9 cellular contexts compared by ENCODE assay signal in genomic region chr3:48565591-48566400, GRCh38. TPM values are rescaled to one million over a fixed set of nuclear protein-coding genes. Genes with fewer than 3 reads are reported as not detected.
DNase-seq lines count a peak whose midpoint lies in the region; ATAC-seq and TF ChIP-seq lines count a peak whose summit lies in the region.
"Had no signal": no experiment of that assay in that cellular context is flagged by ENCODE, and none has a peak within 500 bp of the region (broad histone marks: within the 10 kb centered on the region; RNA-seq: fewer than 3 reads in every experiment).

No MANE protein-coding gene starts in this region.

- WGBS in esophagus squamous epithelium, 2 donors, result 40 to 41% methylated on average over 4 to 7 of the region's 7 CpGs

- no peaks in the 10 kb centered on the region for H3K27me3 ChIP-seq in esophagus squamous epithelium

- H3K36me3 ChIP-seq in esophagus squamous epithelium, result peaks cover 0 to 54% (median 0%) of the 10 kb centered on the region in 3 donors

- H3K4me3 ChIP-seq in esophagus squamous epithelium, result no peak overlapping the region

- no peak overlapping the region for H3K27ac ChIP-seq in esophagus squamous epithelium

- ATAC-seq in activated T-cell treated with anti-CD3 and anti-CD28 coated beads, Interleukin-2, amount 50 U/mL, for 72 hours (replicated peaks in 1 of 2), result peak; percentile 38 to 50
- peak; percentile 33 for ATAC-seq in stimulated activated naive CD8-positive, alpha-beta T cell treated with anti-CD3 and anti-CD28 coated beads, Interleukin-15, Interleukin-2, amounts not matched to agents 100 U/mL and 50 U/mL, for 24 hours
- ATAC-seq in Right ventricle myocardium inferior, result no peak

- H3K36me3 Mint-ChIP-seq in activated T-cell treated with anti-CD3 and anti-CD28 coated beads, Interleukin-2, amount 50 U/mL, for 72 hours (ENCODE audit: insufficient read depth in 2 of 2), result no peaks in the 10 kb centered on the region
- no peaks in the 10 kb centered on the region for H3K36me3 Mint-ChIP-seq in dendritic cell treated with granulocyte-macrophage colony-stimulating factor and Interleukin-4, amounts not matched to agents 40 ng/mL and 50 ng/mL, for 4 days (ENCODE audit: low read depth)

- no peaks in the 10 kb centered on the region for H3K9me3 Mint-ChIP-seq in activated T-cell treated with anti-CD3 and anti-CD28 coated beads, Interleukin-2, amount 50 U/mL, for 72 hours
- H3K9me3 Mint-ChIP-seq in dendritic cell treated with granulocyte-macrophage colony-stimulating factor and Interleukin-4, amounts not matched to agents 40 ng/mL and 50 ng/mL, for 4 days, result no peaks in the 10 kb centered on the region

- H3K27ac Mint-ChIP-seq in activated T-cell treated with anti-CD3 and anti-CD28 coated beads, Interleukin-2, amount 50 U/mL, for 72 hours, result peak overlapping the region; percentile 0
- H3K27ac Mint-ChIP-seq in dendritic cell treated with granulocyte-macrophage colony-stimulating factor and Interleukin-4, amounts not matched to agents 40 ng/mL and 50 ng/mL, for 4 days, result peak overlapping the region; percentile 6

- peaks cover 5% of the 10 kb centered on the region for H3K4me1 Mint-ChIP-seq in activated T-cell treated with anti-CD3 and anti-CD28 coated beads, Interleukin-2, amount 50 U/mL, for 72 hours (ENCODE audit: low read depth)
- peaks cover 75% of the 10 kb centered on the region for H3K4me1 Mint-ChIP-seq in dendritic cell treated with granulocyte-macrophage colony-stimulating factor and Interleukin-4, amounts not matched to agents 40 ng/mL and 50 ng/mL, for 4 days (ENCODE audit: low read depth)

- no peaks in the 10 kb centered on the region for H3K27me3 Mint-ChIP-seq in activated T-cell treated with anti-CD3 and anti-CD28 coated beads, Interleukin-2, amount 50 U/mL, for 72 hours (ENCODE audit: low read depth)
- H3K27me3 Mint-ChIP-seq in dendritic cell treated with granulocyte-macrophage colony-stimulating factor and Interleukin-4, amounts not matched to agents 40 ng/mL and 50 ng/mL, for 4 days, result peaks cover 2% of the 10 kb centered on the region

- intact Hi-C loops in dendritic cell treated with granulocyte-macrophage colony-stimulating factor and Interleukin-4, amounts not matched to agents 40 ng/mL and 50 ng/mL, for 4 days (cut with micrococcal nuclease), result no loop called here
- intact Hi-C loops in esophagus squamous epithelium (cut with DNase I), result no loop called here
- intact Hi-C loops in Right ventricle myocardium inferior (cut with DNase I), result no loop called here

- TF ChIP-seq POLR2A in esophagus squamous epithelium (IDR thresholded peaks at IDR 0.05), result no peak

- H3K9me3 ChIP-seq in esophagus squamous epithelium, result no peaks in the 10 kb centered on the region

- no peak for TF ChIP-seq CTCF in esophagus squamous epithelium (IDR thresholded peaks at IDR 0.05)

- peaks cover 5 to 28% (median 9%) of the 10 kb centered on the region in 3 donors for H3K4me1 ChIP-seq in esophagus squamous epithelium

- no peak overlapping the region for H3K4me3 Mint-ChIP-seq in activated T-cell treated with anti-CD3 and anti-CD28 coated beads, Interleukin-2, amount 50 U/mL, for 72 hours
- H3K4me3 Mint-ChIP-seq in dendritic cell treated with granulocyte-macrophage colony-stimulating factor and Interleukin-4, amounts not matched to agents 40 ng/mL and 50 ng/mL, for 4 days, result no peak overlapping the region

- DNase-seq in activated T-cell treated with anti-CD3 and anti-CD28 coated beads, Interleukin-2, amount 50 U/mL, for 72 hours, result peak; percentile 21 to 31
- DNase-seq in activated T-cell treated with anti-CD3 and anti-CD28 coated beads, Interleukin-2, amount 50 U/mL, for 1 hour, result no peak
- DNase-seq in RPMI7951 (ENCODE audit: low read depth) (peak; percentile 95), esophagus squamous epithelium (lab: John Stamatoyannopoulos, UW) (no peak), Right ventricle myocardium inferior (ENCODE audit: missing footprints) (no peak), NCI-H187 (lab: John Stamatoyannopoulos, UW) (no peak)
- DNase-seq in stimulated activated naive CD8-positive, alpha-beta T cell treated with anti-CD3 and anti-CD28 coated beads, Interleukin-15, Interleukin-2, amounts not matched to agents 100 U/mL and 50 U/mL, for 24 hours, result peak; percentile 41
- DNase-seq: COR-L47 had no signal

RNA-seq across cellular contexts. Expression of gene UCN2, which starts 2.2 kb away (rescaled TPM):
- total RNA-seq in activated T-cell treated with anti-CD3 and anti-CD28 coated beads, Interleukin-2, amount 50 U/mL, for 72 hours, result not detected
- 4.3 and 7.2 TPM in 2 replicates for total RNA-seq in RPMI7951 (2014; rRNA removed; shearing (Covaris generic))
- total RNA-seq in esophagus squamous epithelium (1 to 10 TPM; 2.6 to 5.3 (median 3.4) TPM), Right ventricle myocardium inferior (not detected)

RNA-seq across cellular contexts. Expression of gene PFKFB4, which starts 9.2 kb away (rescaled TPM):
- total RNA-seq in activated T-cell treated with anti-CD3 and anti-CD28 coated beads, Interleukin-2, amount 50 U/mL, for 72 hours, result 10 to 100 TPM in 1 of 2 donors, 1 to 10 TPM in 1; 8.5 to 18.0 TPM
- total RNA-seq in RPMI7951 (2014; rRNA removed; shearing (Covaris generic)), result 41.2 and 56.9 TPM in 2 replicates
- total RNA-seq in esophagus squamous epithelium, result 10 to 100 TPM in 1 of 4 donors, 1 to 10 TPM in 3; 6.7 to 10.2 (median 8.0) TPM
- 2.4 TPM for total RNA-seq in Right ventricle myocardium inferior

RNA-seq across cellular contexts. Expression of gene COL7A1, which starts 29.3 kb away (rescaled TPM):
- 1 to 10 TPM; 4.4 to 5.3 TPM for total RNA-seq in activated T-cell treated with anti-CD3 and anti-CD28 coated beads, Interleukin-2, amount 50 U/mL, for 72 hours
- 110 and 141 TPM in 2 replicates for total RNA-seq in RPMI7951 (2014; rRNA removed; shearing (Covaris generic))
- total RNA-seq in esophagus squamous epithelium (100 to 1,000 TPM in 1 of 4 donors, 10 to 100 TPM in 3; 52.8 to 125 (median 69.0) TPM), Right ventricle myocardium inferior (14.9 TPM)

RNA-seq across cellular contexts. Expression of gene UQCRC1, which starts 43.6 kb away (rescaled TPM):
- 100 to 1,000 TPM; 205 to 228 TPM for total RNA-seq in activated T-cell treated with anti-CD3 and anti-CD28 coated beads, Interleukin-2, amount 50 U/mL, for 72 hours
- 393 and 540 TPM in 2 replicates for total RNA-seq in RPMI7951 (2014; rRNA removed; shearing (Covaris generic))
- total RNA-seq in esophagus squamous epithelium (100 to 1,000 TPM; 213 to 471 (median 356) TPM), Right ventricle myocardium inferior (1,186 TPM)

RNA-seq across cellular contexts. Expression of gene TMEM89, which starts 55.8 kb away (rescaled TPM):
- not detected for total RNA-seq in activated T-cell treated with anti-CD3 and anti-CD28 coated beads, Interleukin-2, amount 50 U/mL, for 72 hours
- total RNA-seq in RPMI7951 (2014; rRNA removed; shearing (Covaris generic)), result not detected in 2 replicates
- total RNA-seq in esophagus squamous epithelium, result not detected
- total RNA-seq in Right ventricle myocardium inferior, result not detected

Comparison
In these comparisons a context has a peak if more than half of its experiments do, and no peak if none do; other contexts are left out.
1. DNase-seq: peak in activated T-cell treated with anti-CD3 and anti-CD28 coated beads, Interleukin-2, amount 50 U/mL, for 72 hours (2 of 2), RPMI7951 (single experiment) and stimulated activated naive CD8-positive, alpha-beta T cell treated with anti-CD3 and anti-CD28 coated beads, Interleukin-15, Interleukin-2, amounts not matched to agents 100 U/mL and 50 U/mL, for 24 hours (single experiment); none in activated T-cell treated with anti-CD3 and anti-CD28 coated beads, Interleukin-2, amount 50 U/mL, for 1 hour (single experiment), esophagus squamous epithelium (single experiment), Right ventricle myocardium inferior (single experiment) and NCI-H187 (0 of 2).